1 cellular context compared by ENCODE assay signal in the genomic region with DNA sequence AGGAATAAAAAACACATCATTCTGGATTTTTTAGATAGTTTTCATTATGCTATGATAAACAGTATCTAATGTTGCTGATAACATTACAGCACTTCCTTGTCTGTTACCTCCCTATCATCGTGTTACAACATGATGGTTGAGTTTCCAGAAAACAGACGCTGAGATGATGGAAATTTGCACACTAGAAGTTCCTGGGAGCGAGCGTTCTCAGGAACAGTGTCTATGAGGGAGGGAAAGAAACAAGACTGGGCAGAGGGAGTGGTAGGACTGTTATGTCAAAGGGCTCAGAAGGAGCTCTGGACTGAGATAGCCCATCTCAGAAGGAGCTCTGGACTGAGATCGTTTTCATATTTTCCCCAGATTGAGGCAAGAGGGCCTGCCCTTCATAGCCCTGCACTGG.
TF ChIP-seq lines count a peak whose summit lies in the region.

No MANE protein-coding gene starts in this region.

TF ChIP-seq in HEK293T, 16 proteins besides CTCF, POLR2A, EP300 and RAD21 (continued from another document):
- TF ChIP-seq BHLHE40 (IDR thresholded peaks at IDR 0.05; ENCODE audit: borderline replicate concordance), result no peak
- TF ChIP-seq ZNF384 (IDR thresholded peaks at IDR 0.05), result no peak
- TF ChIP-seq HDGF (IDR thresholded peaks at IDR 0.05; ENCODE audit: borderline replicate concordance), result no peak
- TF ChIP-seq ARNT (IDR thresholded peaks at IDR 0.05), result no peak
- TF ChIP-seq FOXK2 (IDR thresholded peaks at IDR 0.05), result no peak
- TF ChIP-seq NFRKB (IDR thresholded peaks at IDR 0.05), result no peak
- TF ChIP-seq ELF4 (IDR thresholded peaks at IDR 0.05), result no peak
- TF ChIP-seq TARDBP (IDR thresholded peaks at IDR 0.05), result no peak
- TF ChIP-seq FOXM1 (IDR thresholded peaks at IDR 0.05; ENCODE audit: borderline replicate concordance), result no peak
- no peak for TF ChIP-seq FOXA1 (IDR thresholded peaks at IDR 0.05)
- no peak for TF ChIP-seq SP1 (IDR thresholded peaks at IDR 0.05)
TF ChIP-seq in HEK293T: peak in this region for 0.
